ENCODE assay signal across 7 cellular contexts in genomic region chr19:29771708-29772415, GRCh38. TPM values are rescaled to one million over a fixed set of nuclear protein-coding genes. Genes with fewer than 3 reads are reported as not detected.
DNase-seq lines count a peak whose midpoint lies in the region; FAIRE-seq and TF ChIP-seq lines count a peak whose summit lies in the region.

No MANE protein-coding gene starts in this region.

- peak; percentile 59 for DNase-seq in EH (ENCODE audit: low read depth)
- peak; percentile 76 for DNase-seq in HT-29 (ENCODE audit: low spot score)
- DNase-seq in endothelial cell of umbilical vein (ENCODE audit: low read depth, low spot score): peak; percentile 38
- DNase-seq in midbrain (lab: John Stamatoyannopoulos, UW): peak; percentile 20
- no peak for DNase-seq in vagina (ENCODE audit: extremely low spot score in 2 of 2)
- DNase-seq in RCC 7860 (ENCODE audit: low spot score): no peak

- POLR2A ChIA-PET in endothelial cell of umbilical vein (lab: Charles Lee): no interaction called here

- no peaks in the 10 kb centered on the region for H4K20me1 ChIP-seq in endothelial cell of umbilical vein (replicated peaks; ENCODE audit: control insufficient read depth, extremely low read depth, insufficient read depth, low read length)

- no TSS peak for BruUV-seq in endothelial cell of umbilical vein (replicated peaks; lab: Mats Ljungman, UMichigan)

- intact Hi-C loops in endothelial cell of umbilical vein (cut with micrococcal nuclease): loop anchor here (1.0 to 2.0 kb wide), 3 partner anchors 73 to 879 kb away; no protein-coding TSS in a partner anchor
- intact Hi-C loops in vagina (cut with DNase I): loop anchor here (10.0 kb wide), 1 partner anchor 103 kb away; no protein-coding TSS in a partner anchor

- no peak overlapping the region for H3K4me3 ChIP-seq in endothelial cell of umbilical vein (replicated peaks in 1 of 3; ENCODE audit: insufficient read depth in 1 of 3, low read depth in 1 of 3, low read length in 3 of 3)
- no peak overlapping the region for H3K4me3 ChIP-seq in vagina

- dilution Hi-C loops in endothelial cell of umbilical vein (cut with MboI; ENCODE audit: extremely low pct_ligation_motif_present, low sequenced_read_pairs): no loop called here

- H3K79me2 ChIP-seq in endothelial cell of umbilical vein (ENCODE audit: control insufficient read depth, insufficient read depth, low read length): no peaks in the 10 kb centered on the region

- TF ChIP-seq CTCF in endothelial cell of umbilical vein (IDR thresholded peaks at IDR 0.05; ENCODE audit: extremely low read depth in 1 of 2, insufficient read depth in 1 of 2, low read depth in 1 of 2, low read length in 2 of 2): peak; percentile 57 to 82
- TF ChIP-seq CTCF in vagina (IDR thresholded peaks at IDR 0.05): peak in 2 of 3 experiments; percentile 16 to 42

- H3K4me1 ChIP-seq in endothelial cell of umbilical vein (ENCODE audit: control insufficient read depth, extremely low read depth, insufficient read depth, low read length) (no peaks in the 10 kb centered on the region), vagina (no peaks in the 10 kb centered on the region)

- TF ChIP-seq POLR2A in endothelial cell of umbilical vein (IDR thresholded peaks at IDR 0.05; ENCODE audit: low read depth, low read length) (no peak), vagina (IDR thresholded peaks at IDR 0.05) (no peak)

- no peak overlapping the region for H2AFZ ChIP-seq in endothelial cell of umbilical vein (ENCODE audit: low read depth, low read length)

- H3K27me3 ChIP-seq in endothelial cell of umbilical vein (ENCODE audit: control insufficient read depth in 2 of 2, insufficient read depth in 2 of 2, low read length in 2 of 2): no peaks in the 10 kb centered on the region
- no peaks in the 10 kb centered on the region for H3K27me3 ChIP-seq in vagina

- FAIRE-seq in TTC549 (lab: Jason Lieb, UNC): peak; percentile 56
- FAIRE-seq in endothelial cell of umbilical vein (lab: Jason Lieb, UNC): peak; percentile 63
- no peak for FAIRE-seq in RCC 7860 (lab: Jason Lieb, UNC)

- H3K9me1 ChIP-seq in endothelial cell of umbilical vein (replicated peaks; ENCODE audit: control insufficient read depth, extremely low read depth, insufficient read depth, low read length): no peaks in the 10 kb centered on the region

- H3K9ac ChIP-seq in endothelial cell of umbilical vein (replicated peaks; ENCODE audit: extremely low read depth, insufficient read depth, low read length): no peak overlapping the region

- CTCF ChIA-PET in endothelial cell of umbilical vein (lab: Charles Lee): interaction anchor here (0.7 to 5.5 kb wide), 12 partner anchors 11 to 878 kb away, joined by 3 to 56 read pairs (median 6); no protein-coding TSS in a partner anchor

- H3K9me3 ChIP-seq in endothelial cell of umbilical vein (replicated peaks; ENCODE audit: control insufficient read depth, insufficient read depth, low read length) (no peaks in the 10 kb centered on the region), vagina (no peaks in the 10 kb centered on the region)

- H3K27ac ChIP-seq in endothelial cell of umbilical vein (ENCODE audit: insufficient read depth, low read depth, low read length): no peak overlapping the region
- no peak overlapping the region for H3K27ac ChIP-seq in vagina

- H3K36me3 ChIP-seq in endothelial cell of umbilical vein (ENCODE audit: control insufficient read depth in 2 of 2, extremely low read depth in 1 of 2, insufficient read depth in 2 of 2, low read length in 2 of 2) (no peaks in the 10 kb centered on the region), vagina (no peaks in the 10 kb centered on the region)

- H3K4me2 ChIP-seq in endothelial cell of umbilical vein (ENCODE audit: insufficient read depth, low read length): no peak overlapping the region

TF ChIP-seq in endothelial cell of umbilical vein, 7 proteins besides CTCF, POLR2A, EP300 and RAD21:
- TF ChIP-seq POLR2AphosphoS5 (IDR thresholded peaks at IDR 0.05; ENCODE audit: insufficient read depth, low read depth, low read length): no peak
- no peak for TF ChIP-seq MAX (IDR thresholded peaks at IDR 0.05; ENCODE audit: insufficient read depth, insufficient read length)
- no peak for TF ChIP-seq MYC (IDR thresholded peaks at IDR 0.05; ENCODE audit: low read depth, low read length)
- no peak for TF ChIP-seq EZH2 (IDR thresholded peaks at IDR 0.05; ENCODE audit: borderline replicate concordance, low read depth, low read length, severe bottlenecking)
- no peak for TF ChIP-seq JUN (IDR thresholded peaks at IDR 0.05; ENCODE audit: borderline replicate concordance, insufficient read depth, insufficient read length, low read depth)
- no peak for TF ChIP-seq FOS (IDR thresholded peaks at IDR 0.05; ENCODE audit: borderline replicate concordance, insufficient read depth, low read length)
- TF ChIP-seq GATA2 (IDR thresholded peaks at IDR 0.05; ENCODE audit: insufficient read depth, insufficient read length, low read depth, low read length): no peak

RNA-seq across cellular contexts. Expression of gene CCNE1, which starts 39.9 kb away (rescaled TPM):
- total RNA-seq in HT-29 (2014; rRNA removed; shearing (Covaris generic)): 20.1 and 29.1 TPM in 2 replicates
- 10.1 and 11.8 TPM in 2 replicates for total RNA-seq in endothelial cell of umbilical vein
- 8.1 and 8.3 TPM in 2 replicates for polyA plus RNA-seq in endothelial cell of umbilical vein
- polyA plus RNA-seq in endothelial cell of umbilical vein (2011; cell fraction: cytosol; rRNA removed): 7.9 and 9.8 TPM in 2 replicates
- 14.8 and 18.1 TPM in 2 replicates for polyA plus RNA-seq in endothelial cell of umbilical vein (2011; cell fraction: nucleus; rRNA removed)
- 15.8 and 20.5 TPM in 2 replicates for polyA plus RNA-seq in endothelial cell of umbilical vein (2012)
- polyA minus RNA-seq in endothelial cell of umbilical vein: 9.4 and 9.7 TPM in 2 replicates
- 5.2 TPM for polyA minus RNA-seq in endothelial cell of umbilical vein (2011; cell fraction: cytosol; rRNA and poly(A)+ RNA removed)
- polyA minus RNA-seq in endothelial cell of umbilical vein (2011; cell fraction: nucleus; rRNA and poly(A)+ RNA removed): 2.5 and 4.4 TPM in 2 replicates
- 3.2 TPM for total RNA-seq in vagina

RNA-seq across cellular contexts. Expression of gene C19orf12, which starts 56.8 kb away (rescaled TPM):
- total RNA-seq in HT-29 (2014; rRNA removed; shearing (Covaris generic)): 22.4 and 24.5 TPM in 2 replicates
- total RNA-seq in endothelial cell of umbilical vein (22.9 and 23.0 TPM in 2 replicates), vagina (14.2 TPM)
- 20.4 and 21.3 TPM in 2 replicates for polyA plus RNA-seq in endothelial cell of umbilical vein
- polyA plus RNA-seq in endothelial cell of umbilical vein (2011; cell fraction: cytosol; rRNA removed): 15.6 and 18.9 TPM in 2 replicates
- polyA plus RNA-seq in endothelial cell of umbilical vein (2011; cell fraction: nucleus; rRNA removed): 16.4 and 18.1 TPM in 2 replicates
- 19.5 and 19.6 TPM in 2 replicates for polyA plus RNA-seq in endothelial cell of umbilical vein (2012)
- polyA minus RNA-seq in endothelial cell of umbilical vein: 7.4 and 9.1 TPM in 2 replicates
- 3.4 TPM for polyA minus RNA-seq in endothelial cell of umbilical vein (2011; cell fraction: cytosol; rRNA and poly(A)+ RNA removed)
- polyA minus RNA-seq in endothelial cell of umbilical vein (2011; cell fraction: nucleus; rRNA and poly(A)+ RNA removed): 5.0 and 5.3 TPM in 2 replicates

Comparison
In these comparisons a context has a peak if more than half of its experiments do, and no peak if none do; other contexts are left out.
1. DNase-seq: peak in EH (single experiment), HT-29 (single experiment), endothelial cell of umbilical vein (single experiment) and midbrain (single experiment); none in vagina (0 of 2) and RCC 7860 (single experiment).